1 cellular context compared by ENCODE assay signal in genomic region chr9:93114169-93114983, GRCh38.
TF ChIP-seq lines count a peak whose summit lies in the region.

No MANE protein-coding gene starts in this region.

TF ChIP-seq in IMR-90, 13 proteins besides CTCF, POLR2A, EP300 and RAD21 (continued from another document):
- TF ChIP-seq ELK1 (IDR thresholded peaks at IDR 0.05; ENCODE audit: borderline replicate concordance, low read depth, low read length) (no peak), MAZ (IDR thresholded peaks at IDR 0.05; ENCODE audit: borderline replicate concordance, low read depth, low read length) (no peak), RCOR1 (IDR thresholded peaks at IDR 0.05; ENCODE audit: insufficient replicate concordance, low read length) (no peak), CEBPB (IDR thresholded peaks at IDR 0.05; ENCODE audit: low read depth, low read length) (no peak), FOS (IDR thresholded peaks at IDR 0.05; ENCODE audit: low read depth, low read length) (no peak), CHD1 (IDR thresholded peaks at IDR 0.05; ENCODE audit: low read depth, low read length) (no peak), RFX5 (IDR thresholded peaks at IDR 0.05; ENCODE audit: low read depth, low read length) (no peak)
